ENCODE assay signal across 10 cellular contexts in the genomic region with DNA sequence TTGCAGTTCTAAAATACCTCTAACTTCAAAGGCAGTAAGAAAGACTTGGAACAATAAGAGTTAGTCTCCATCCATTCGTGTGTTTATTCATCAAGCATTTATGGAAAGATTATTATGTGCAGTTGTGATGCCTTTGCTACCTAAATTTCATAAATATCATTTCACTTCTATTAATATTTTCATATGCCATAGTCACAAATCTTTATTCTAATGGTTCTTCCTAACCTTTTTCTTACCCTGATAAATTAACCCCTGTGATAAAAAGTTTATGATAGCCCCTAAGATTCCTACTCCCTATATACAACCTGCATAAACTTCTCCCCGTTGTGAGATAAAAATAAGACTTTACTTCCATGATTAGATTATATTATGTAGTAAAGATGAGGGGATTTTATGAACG.
"Had no signal": no experiment of that assay in that cellular context is flagged by ENCODE, and none has a peak within 500 bp of the region (broad histone marks: within the 10 kb centered on the region; RNA-seq: fewer than 3 reads in every experiment).

No MANE protein-coding gene starts in this region.

- H3K27ac ChIP-seq: GM23248 had no signal

- H3K4me2 ChIP-seq: GM23338 had no signal

- H3K9ac ChIP-seq: GM23248 had no signal

- H3K9me3 ChIP-seq: HAP-1 had no signal

- ATAC-seq: GM23338, HCT116 had no signal

- H3K4me3 ChIP-seq: GM23248, GM23338, HAP-1 had no signal

- H3K36me3 ChIP-seq: HAP-1 had no signal

- DNase-seq: GM23248, GOT3, H7, H9, HCEC 1CT, HFFc6 had no signal

- H2AFZ ChIP-seq: GM23248, GM23338 had no signal

- H3K4me1 ChIP-seq: HAP-1 had no signal

- FAIRE-seq: H1 had no signal
